Comparison of ENCODE assay signal across 29 cellular contexts in genomic region chr1:14707774-14708450, GRCh38.
"Had no signal": no experiment of that assay in that cellular context is flagged by ENCODE, and none has a peak within 500 bp of the region (broad histone marks: within the 10 kb centered on the region; RNA-seq: fewer than 3 reads in every experiment).

No MANE protein-coding gene starts in this region.

- H3K9me3 ChIP-seq: ascending aorta, lower lobe of right lung, ovary, sigmoid colon, uterus had no signal

- H3K4me1 ChIP-seq: ascending aorta, lower lobe of right lung, sigmoid colon, uterus had no signal

- H3K4me3 ChIP-seq: ascending aorta, lower lobe of right lung, ovary, sigmoid colon, smooth muscle cell, uterus had no signal

- H3K27ac ChIP-seq: ascending aorta, epithelial cell of prostate, lower lobe of right lung, ovary, sigmoid colon, uterus had no signal

- DNase-seq: activated effector memory CD4-positive, alpha-beta T cell treated with anti-CD3 and anti-CD28 coated beads, Interleukin-2, amount 50 U/mL, for 16 hours; activated naive CD4-positive, alpha-beta T cell treated with anti-CD3 and anti-CD28 coated beads for 36 hours; activated naive CD8-positive, alpha-beta T cell treated with anti-CD3 and anti-CD28 coated beads for 36 hours; activated T-cell treated with anti-CD3 and anti-CD28 coated beads, Interleukin-2, amount 50 U/mL, for 1 hour; effector CD8-positive, alpha-beta T cell; head of caudate nucleus; hippocampal formation; lower lobe of right lung; mesenchymal stem cell; naive thymus-derived CD8-positive, alpha-beta T cell; ovary; retina; sigmoid colon; stimulated activated CD4-positive, alpha-beta T cell treated with anti-CD3 and anti-CD28 coated beads, Interleukin-1b, Interleukin-23, amount 100 ng/mL, for 48 hours; stimulated activated CD4-positive, alpha-beta T cell treated with anti-CD3 and anti-CD28 coated beads, Interleukin-4, amount 100 ng/mL, for 4 hours; stimulated activated CD8-positive, alpha-beta memory T cell treated with anti-CD3 and anti-CD28 coated beads, Interleukin-4, amount 100 ng/mL, for 48 hours; stimulated activated naive CD8-positive, alpha-beta T cell treated with anti-CD3 and anti-CD28 coated beads, Interleukin-15, amount 100 ng/mL, for 72 hours; substantia nigra; T-helper 2 cell; uterus had no signal

- FAIRE-seq: bronchial epithelial cell, colon, endometrium, keratinocyte had no signal

- H3K36me3 ChIP-seq: ascending aorta, lower lobe of right lung, ovary, sigmoid colon, uterus had no signal

- ATAC-seq: lower lobe of right lung; naive thymus-derived CD8-positive, alpha-beta T cell; stimulated activated memory B cell treated with anti-CD40 and anti-IgM and Interleukin-4, amounts not matched to agents 10 μg/mL and 1 μg/mL and 100 μg/mL, for 72 hours; stimulated activated naive CD8-positive, alpha-beta T cell treated with anti-CD3 and anti-CD28 coated beads, Interleukin-15, amount 100 ng/mL, for 72 hours; WTC11 had no signal
